Comparison of ENCODE assay signal across 35 cellular contexts in genomic region chr16:59614466-59615240, GRCh38.
"Had no signal": no experiment of that assay in that cellular context is flagged by ENCODE, and none has a peak within 500 bp of the region (broad histone marks: within the 10 kb centered on the region; RNA-seq: fewer than 3 reads in every experiment).

No MANE protein-coding gene starts in this region.

- H3K9me3 ChIP-seq: adrenal gland, body of pancreas, breast epithelium had no signal

- H3K4me1 ChIP-seq: adrenal gland, body of pancreas, breast epithelium had no signal

- H3K36me3 Mint-ChIP-seq: activated CD4-positive, alpha-beta memory T cell treated with anti-CD3 and anti-CD28 coated beads for 36 hours; activated naive CD4-positive, alpha-beta T cell treated with anti-CD3 and anti-CD28 coated beads, Interleukin-2, amount 50 U/mL, for 72 hours; activated naive CD8-positive, alpha-beta T cell treated with anti-CD3 and anti-CD28 coated beads for 36 hours had no signal

- H3K4me3 Mint-ChIP-seq: activated B cell treated with CpG ODN at 0.5 μM for 24 hours; activated CD4-positive, alpha-beta memory T cell treated with anti-CD3 and anti-CD28 coated beads for 36 hours; activated CD4-positive, alpha-beta T cell treated with anti-CD3 and anti-CD28 coated beads, Interleukin-2, amount 10 ng/mL, durations not matched to agents 24 days and 14 days; activated CD8-positive, alpha-beta T cell treated with anti-CD3 and anti-CD28 coated beads for 36 hours; activated naive CD4-positive, alpha-beta T cell treated with anti-CD3 and anti-CD28 coated beads for 36 hours; activated naive CD8-positive, alpha-beta T cell treated with anti-CD3 and anti-CD28 coated beads for 36 hours; activated T-cell treated with anti-CD3 and anti-CD28 coated beads, Interleukin-2, amount 50 U/mL, for 4 hours; activated T-cell treated with anti-CD3 and anti-CD28 coated beads, Interleukin-2, amount 50 U/mL, for 72 hours; activated T-helper 1 cell treated with anti-CD3 and anti-CD28 coated beads, Interleukin-12 subunit alpha, Interleukin-12 subunit beta, Interleukin-2, Interleukin-4 antibody, amounts not matched to agents 30 ng/mL and 10 ng/mL and 1 ng/mL, durations not matched to agents 14 hours and 24 hours and 36 hours; activated T-helper 17 cell treated with anti-CD3 and anti-CD28 coated beads, Interleukin-2, amount 50 U/mL, for 72 hours; T-helper 1 cell treated with Interleukin-12 subunit alpha and Interleukin-12 subunit beta and Interleukin-4 antibody, amounts not matched to agents 30 μg/mL and 1 μg/mL, for 36 hours; T-helper 2 cell treated with Interferon-gamma antibody and Interleukin-4, amounts not matched to agents 5 μg/mL and 100 μg/mL, for 36 hours had no signal

- H3K4me1 Mint-ChIP-seq: activated B cell treated with CpG ODN at 0.5 μM for 24 hours; activated CD4-positive, alpha-beta T cell treated with anti-CD3 and anti-CD28 coated beads, Interleukin-2, amount 10 ng/mL, durations not matched to agents 24 days and 14 days; activated naive CD8-positive, alpha-beta T cell treated with anti-CD3 and anti-CD28 coated beads for 36 hours; activated T-helper 17 cell treated with anti-CD3 and anti-CD28 coated beads, Interleukin-2, amount 50 U/mL, for 72 hours had no signal

- DNase-seq: activated B cell treated with CpG ODN at 0.5 μM for 24 hours; activated CD4-positive, alpha-beta memory T cell treated with anti-CD3 and anti-CD28 coated beads for 36 hours; activated CD4-positive, alpha-beta T cell treated with anti-CD3 and anti-CD28 coated beads for 4 hours; activated CD4-positive, alpha-beta T cell treated with anti-CD3 and anti-CD28 coated beads, Interleukin-2, amount 10 ng/mL, durations not matched to agents 24 days and 14 days; activated CD4-positive, alpha-beta T cell treated with anti-CD3 and anti-CD28 coated beads, Interleukin-2, amount 50 U/mL, for 1 hour; activated CD4-positive, alpha-beta T cell treated with anti-CD3 and anti-CD28 coated beads, Interleukin-2, amount 50 U/mL, for 4 hours; activated CD4-positive, CD25-positive, alpha-beta regulatory T cell treated with anti-CD3 and anti-CD28 coated beads, Interleukin-2, amount 50 U/mL, for 72 hours; activated CD8-positive, alpha-beta memory T cell treated with anti-CD3 and anti-CD28 coated beads, Interleukin-2, amount 50 U/mL, for 4 hours; activated CD8-positive, alpha-beta T cell treated with anti-CD3 and anti-CD28 coated beads for 36 hours; activated effector memory CD4-positive, alpha-beta T cell treated with anti-CD3 and anti-CD28 coated beads, Interleukin-2, amount 50 U/mL, for 16 hours; activated gamma-delta T cell treated with Interleukin-2 at 50 U/mL for 16 hours; activated naive CD4-positive, alpha-beta T cell; activated naive CD4-positive, alpha-beta T cell treated with anti-CD3 and anti-CD28 coated beads for 36 hours; activated naive CD4-positive, alpha-beta T cell treated with anti-CD3 and anti-CD28 coated beads, Interleukin-2, amount 50 U/mL, for 16 hours; activated naive CD8-positive, alpha-beta T cell treated with anti-CD3 and anti-CD28 coated beads for 36 hours; activated T-cell treated with anti-CD3 and anti-CD28 coated beads for 4 hours; activated T-cell treated with anti-CD3 and anti-CD28 coated beads, Interleukin-2, amount 50 U/mL, for 1 hour; activated T-cell treated with anti-CD3 and anti-CD28 coated beads, Interleukin-2, amount 50 U/mL, for 4 hours; activated T-cell treated with anti-CD3 and anti-CD28 coated beads, Interleukin-2, amount 50 U/mL, for 72 hours; adrenal gland; amniotic stem cell; aorta; body of pancreas; brain microvascular endothelial cell; central memory CD4-positive, alpha-beta T cell; T-helper 1 cell; T-helper 2 cell; T-helper 9 cell had no signal

- H3K27me3 ChIP-seq: adrenal gland, body of pancreas, brain microvascular endothelial cell, breast epithelium had no signal

- H3K27ac ChIP-seq: adrenal gland, body of pancreas, brain microvascular endothelial cell, breast epithelium, VCaP had no signal

- H3K4me3 ChIP-seq: adrenal gland, body of pancreas, breast epithelium had no signal

- ATAC-seq: activated CD8-positive, alpha-beta T cell treated with anti-CD3 and anti-CD28 coated beads for 36 hours; activated naive CD4-positive, alpha-beta T cell treated with anti-CD3 and anti-CD28 coated beads, Interleukin-2, amount 50 U/mL, for 72 hours; activated T-cell treated with anti-CD3 and anti-CD28 coated beads, Interleukin-2, amount 50 U/mL, for 4 hours; activated T-cell treated with anti-CD3 and anti-CD28 coated beads, Interleukin-2, amount 50 U/mL, for 72 hours; activated T-helper 17 cell treated with anti-CD3 and anti-CD28 coated beads, Interleukin-2, amount 50 U/mL, for 72 hours; body of pancreas had no signal

- H3K9me3 Mint-ChIP-seq: activated CD4-positive, alpha-beta T cell treated with anti-CD3 and anti-CD28 coated beads, Interleukin-2, amount 10 ng/mL, durations not matched to agents 24 days and 14 days; activated naive CD4-positive, alpha-beta T cell treated with anti-CD3 and anti-CD28 coated beads for 36 hours; activated naive CD4-positive, alpha-beta T cell treated with anti-CD3 and anti-CD28 coated beads, Interleukin-2, amount 50 U/mL, for 72 hours; activated naive CD8-positive, alpha-beta T cell treated with anti-CD3 and anti-CD28 coated beads for 36 hours; activated T-helper 1 cell treated with anti-CD3 and anti-CD28 coated beads, Interleukin-12 subunit alpha, Interleukin-12 subunit beta, Interleukin-2, Interleukin-4 antibody, amounts not matched to agents 30 ng/mL and 10 ng/mL and 1 ng/mL, durations not matched to agents 14 hours and 24 hours and 36 hours; T-helper 2 cell treated with Interferon-gamma antibody and Interleukin-4, amounts not matched to agents 5 μg/mL and 100 μg/mL, for 36 hours had no signal

- H3K36me3 ChIP-seq: adrenal gland, brain microvascular endothelial cell, breast epithelium had no signal

- H3K27ac Mint-ChIP-seq: activated B cell treated with CpG ODN at 0.5 μM for 24 hours; activated CD4-positive, alpha-beta memory T cell treated with anti-CD3 and anti-CD28 coated beads for 36 hours; activated CD4-positive, alpha-beta T cell treated with anti-CD3 and anti-CD28 coated beads, Interleukin-2, amount 10 ng/mL, durations not matched to agents 24 days and 14 days; activated CD8-positive, alpha-beta T cell treated with anti-CD3 and anti-CD28 coated beads for 36 hours; activated naive CD4-positive, alpha-beta T cell treated with anti-CD3 and anti-CD28 coated beads for 36 hours; activated naive CD4-positive, alpha-beta T cell treated with anti-CD3 and anti-CD28 coated beads, Interleukin-2, amount 50 U/mL, for 72 hours; activated naive CD8-positive, alpha-beta T cell treated with anti-CD3 and anti-CD28 coated beads for 36 hours; activated T-cell treated with anti-CD3 and anti-CD28 coated beads, Interleukin-2, amount 50 U/mL, for 72 hours; activated T-helper 1 cell treated with anti-CD3 and anti-CD28 coated beads, Interleukin-12 subunit alpha, Interleukin-12 subunit beta, Interleukin-2, Interleukin-4 antibody, amounts not matched to agents 30 ng/mL and 10 ng/mL and 1 ng/mL, durations not matched to agents 14 hours and 24 hours and 36 hours; activated T-helper 17 cell treated with anti-CD3 and anti-CD28 coated beads, Interleukin-2, amount 50 U/mL, for 72 hours; T-helper 1 cell treated with Interleukin-12 subunit alpha and Interleukin-12 subunit beta and Interleukin-4 antibody, amounts not matched to agents 30 μg/mL and 1 μg/mL, for 36 hours; T-helper 2 cell treated with Interferon-gamma antibody and Interleukin-4, amounts not matched to agents 5 μg/mL and 100 μg/mL, for 36 hours had no signal
